Comparison of ENCODE assay signal across 17 cellular contexts in genomic region chr5:91906494-91906893, GRCh38.
DNase-seq lines count a peak whose midpoint lies in the region; ATAC-seq and TF ChIP-seq lines count a peak whose summit lies in the region.
"Had no signal": no experiment of that assay in that cellular context is flagged by ENCODE, and none has a peak within 500 bp of the region (broad histone marks: within the 10 kb centered on the region; RNA-seq: fewer than 3 reads in every experiment).

No MANE protein-coding gene starts in this region.

- intact Hi-C loops in left cardiac atrium (cut with DNase I), result no loop called here

- H4K8ac ChIP-seq in mesendoderm (ENCODE audit: low read depth, low read length), result peak overlapping the region; percentile 56

- no peak overlapping the region for H2BK15ac ChIP-seq in mesendoderm (replicated peaks; ENCODE audit: low read depth)

- H2AK5ac ChIP-seq in mesendoderm (ENCODE audit: low read length), result no peak overlapping the region

- no peak overlapping the region for H2BK120ac ChIP-seq in mesendoderm (ENCODE audit: low read depth, low read length)

- no peak for TF ChIP-seq CTCF in nephron progenitor cell (IDR thresholded peaks at IDR 0.05)

- H3K9me3 ChIP-seq in adipocyte (ENCODE audit: control insufficient read depth, low read length), result no peaks in the 10 kb centered on the region
- H3K9me3 ChIP-seq: BLaER1, Caco-2 had no signal

- ATAC-seq in HG03175 (IDR thresholded peaks at IDR 0.05; ENCODE audit: unreplicated experiment) (no peak), left cardiac atrium (no peak)
- ATAC-seq: CD8-positive, alpha-beta T cell had no signal

- no peaks in the 10 kb centered on the region for H3K4me1 ChIP-seq in adipocyte (ENCODE audit: control insufficient read depth, insufficient read depth, low read length)
- no peaks in the 10 kb centered on the region for H3K4me1 ChIP-seq in mesendoderm (ENCODE audit: control insufficient read depth, low read depth, low read length)
- H3K4me1 ChIP-seq: BLaER1, Caco-2 had no signal

- no peak overlapping the region for H3K4me3 ChIP-seq in adipocyte (ENCODE audit: low read length)
- no peak overlapping the region for H3K4me3 ChIP-seq in mesendoderm (ENCODE audit: low read length)
- H3K4me3 ChIP-seq: BLaER1, GM23248 had no signal

- H3K79me1 ChIP-seq in mesendoderm (ENCODE audit: low read length), result no peaks in the 10 kb centered on the region

- no peak overlapping the region for H3K56ac ChIP-seq in mesendoderm (ENCODE audit: low read length)

- no peaks in the 10 kb centered on the region for H3K4me1 Mint-ChIP-seq in nephron progenitor cell
- H3K4me1 Mint-ChIP-seq: B cell; CD4-positive, CD25-positive, alpha-beta regulatory T cell had no signal

- no peak overlapping the region for H3K4me2 ChIP-seq in mesendoderm (ENCODE audit: low read length)
- H3K4me2 ChIP-seq: BLaER1 had no signal

- H3K36me3 Mint-ChIP-seq in nephron progenitor cell (ENCODE audit: low read depth), result no peaks in the 10 kb centered on the region
- H3K36me3 Mint-ChIP-seq: CD4-positive, CD25-positive, alpha-beta regulatory T cell; CD8-positive, alpha-beta T cell had no signal

- no peak overlapping the region for H3K4ac ChIP-seq in mesendoderm (ENCODE audit: low read depth, low read length)

- DNase-seq in adipocyte (ENCODE audit: low read depth), result peak; percentile 0
- no peak for DNase-seq in mesendoderm
- peak; percentile 11 for DNase-seq in renal cortical epithelial cell (ENCODE audit: low read depth)
- DNase-seq in nephron progenitor cell, result no peak
- DNase-seq in left cardiac atrium, result no peak
- DNase-seq: Caco-2; CD4-positive, CD25-positive, alpha-beta regulatory T cell; CD8-positive, alpha-beta T cell; DMS153; DND-41; GM23248; H7; HCEC 1CT had no signal

- H3K27me3 Mint-ChIP-seq in nephron progenitor cell (ENCODE audit: low read depth, poor library complexity), result no peaks in the 10 kb centered on the region
- H3K27me3 Mint-ChIP-seq: B cell; CD4-positive, CD25-positive, alpha-beta regulatory T cell had no signal

- no peak overlapping the region for H3K27ac ChIP-seq in mesendoderm (ENCODE audit: low read depth, low read length)
- H3K27ac ChIP-seq: BLaER1, C4-2B, GM23248 had no signal

- H3K23ac ChIP-seq in mesendoderm (ENCODE audit: low read length), result no peak overlapping the region

- no peak overlapping the region for H3K4me3 Mint-ChIP-seq in nephron progenitor cell
- H3K4me3 Mint-ChIP-seq: B cell; CD4-positive, CD25-positive, alpha-beta regulatory T cell; CD8-positive, alpha-beta T cell had no signal

- no peak overlapping the region for H3K27ac Mint-ChIP-seq in nephron progenitor cell
- H3K27ac Mint-ChIP-seq: B cell; CD4-positive, CD25-positive, alpha-beta regulatory T cell; CD8-positive, alpha-beta T cell had no signal

- no peak overlapping the region for H2BK5ac ChIP-seq in mesendoderm (ENCODE audit: low read length)

- H3K36me3 ChIP-seq in adipocyte (ENCODE audit: control insufficient read depth, insufficient read depth, low read length, severe bottlenecking) (no peaks in the 10 kb centered on the region), mesendoderm (ENCODE audit: control insufficient read depth, insufficient read depth, low read length) (no peaks in the 10 kb centered on the region)
- H3K36me3 ChIP-seq: BLaER1 had no signal

- no CpG with 5 or more reads among the region's 1 CpG for WGBS in mesendoderm (ENCODE audit: extremely low coverage, insufficient coverage, low lambda C conversion rate)

- H4K5ac ChIP-seq in mesendoderm (ENCODE audit: low read length), result no peak overlapping the region

- H3K18ac ChIP-seq in mesendoderm (ENCODE audit: low read length), result no peak overlapping the region

- no peaks in the 10 kb centered on the region for H3K9me3 Mint-ChIP-seq in nephron progenitor cell
- H3K9me3 Mint-ChIP-seq: CD8-positive, alpha-beta T cell had no signal

- no peaks in the 10 kb centered on the region for H3K79me2 ChIP-seq in mesendoderm (ENCODE audit: control insufficient read depth, insufficient read depth, low read length)

- H3K27me3 ChIP-seq in adipocyte (replicated peaks; ENCODE audit: control insufficient read depth, insufficient read depth, low read length) (no peaks in the 10 kb centered on the region), mesendoderm (ENCODE audit: insufficient read depth, low read length, poor library complexity) (no peaks in the 10 kb centered on the region)
- H3K27me3 ChIP-seq: BLaER1 had no signal

- no peak overlapping the region for H3K9ac ChIP-seq in adipocyte (ENCODE audit: low read length)
- no peak overlapping the region for H3K9ac ChIP-seq in mesendoderm (ENCODE audit: low read length)
- H3K9ac ChIP-seq: BLaER1, GM23248 had no signal

Comparison
In these comparisons a context has a peak if more than half of its experiments do, and no peak if none do; other contexts are left out.
1. DNase-seq: peak in adipocyte (single experiment) and renal cortical epithelial cell (single experiment); none in mesendoderm (single experiment), nephron progenitor cell (single experiment) and left cardiac atrium (single experiment).